21 cellular contexts compared by ENCODE assay signal in genomic region chr1:74236440-74236839, GRCh38. TPM values are rescaled to one million over a fixed set of nuclear protein-coding genes. Genes with fewer than 3 reads are reported as not detected.
DNase-seq lines count a peak whose midpoint lies in the region; ATAC-seq and TF ChIP-seq lines count a peak whose summit lies in the region.
"Had no signal": no experiment of that assay in that cellular context is flagged by ENCODE, and none has a peak within 500 bp of the region (broad histone marks: within the 10 kb centered on the region; RNA-seq: fewer than 3 reads in every experiment).

No MANE protein-coding gene starts in this region.

- H3K36me3 Mint-ChIP-seq in activated naive CD4-positive, alpha-beta T cell treated with anti-CD3 and anti-CD28 coated beads for 36 hours (ENCODE audit: low read depth), result peaks cover 3% of the 10 kb centered on the region
- peaks cover 2% of the 10 kb centered on the region for H3K36me3 Mint-ChIP-seq in T-helper 17 cell (ENCODE audit: low read depth)
- H3K36me3 Mint-ChIP-seq: CD8-positive, alpha-beta T cell had no signal

- ATAC-seq in heart right ventricle, result peak in 3 of 8 donors; percentile 55 to 65 (median 60)
- no peak for ATAC-seq in left cardiac atrium
- ATAC-seq in left ventricle myocardium superior, result peak; percentile 55
- no peak for ATAC-seq in T-helper 17 cell
- ATAC-seq: CD8-positive, alpha-beta T cell; GM12878 had no signal

- peak overlapping the region in 9 of 10 donors; percentile 9 to 50 (median 42) for H3K4me3 ChIP-seq in heart right ventricle
- H3K4me3 ChIP-seq: BLaER1, GM12878, GM23248 had no signal

- peaks cover 0 to 5% (median 0%) of the 10 kb centered on the region in 11 donors for H3K9me3 ChIP-seq in heart right ventricle
- no peaks in the 10 kb centered on the region for H3K9me3 ChIP-seq in T-helper 17 cell (ENCODE audit: control insufficient read depth, low read length, poor library complexity, severe bottlenecking)
- H3K9me3 ChIP-seq: BLaER1 had no signal

- H3K27ac Mint-ChIP-seq in activated naive CD4-positive, alpha-beta T cell treated with anti-CD3 and anti-CD28 coated beads for 36 hours, result no peak overlapping the region
- no peak overlapping the region for H3K27ac Mint-ChIP-seq in T-helper 17 cell
- H3K27ac Mint-ChIP-seq: B cell; CD4-positive, CD25-positive, alpha-beta regulatory T cell; CD8-positive, alpha-beta T cell had no signal

- H3K27ac ChIP-seq in heart right ventricle, result peak overlapping the region; percentile 4 to 79 (median 70)
- H3K27ac ChIP-seq: BLaER1, C4-2B, GM23248 had no signal

- H3K27me3 ChIP-seq in heart right ventricle, result no peaks in the 10 kb centered on the region
- H3K27me3 ChIP-seq: BLaER1 had no signal

- in situ Hi-C loops in SK-MEL-5 (cut with HindIII; ENCODE audit: low pct_unique_long_range_greater_than_20kb, low sequenced_read_pairs), result no loop called here

- WGBS in heart right ventricle, 2 donors, result 47 to 67% methylated on average over 3 of the region's 3 CpGs

- no peak overlapping the region for H3K4me3 Mint-ChIP-seq in activated naive CD4-positive, alpha-beta T cell treated with anti-CD3 and anti-CD28 coated beads for 36 hours
- H3K4me3 Mint-ChIP-seq in T-helper 17 cell, result no peak overlapping the region
- H3K4me3 Mint-ChIP-seq: B cell; CD4-positive, CD25-positive, alpha-beta regulatory T cell; CD8-positive, alpha-beta T cell had no signal

- no peaks in the 10 kb centered on the region for H3K4me1 Mint-ChIP-seq in activated naive CD4-positive, alpha-beta T cell treated with anti-CD3 and anti-CD28 coated beads for 36 hours (ENCODE audit: low read depth)
- H3K4me1 Mint-ChIP-seq in T-helper 17 cell, result no peaks in the 10 kb centered on the region
- H3K4me1 Mint-ChIP-seq: B cell; CD4-positive, CD25-positive, alpha-beta regulatory T cell had no signal

- peaks cover 1% of the 10 kb centered on the region for H3K9me3 Mint-ChIP-seq in activated naive CD4-positive, alpha-beta T cell treated with anti-CD3 and anti-CD28 coated beads for 36 hours
- H3K9me3 Mint-ChIP-seq: CD8-positive, alpha-beta T cell had no signal

- CTCF ChIA-PET in activated naive CD4-positive, alpha-beta T cell treated with anti-CD3 and anti-CD28 coated beads for 36 hours (lab: Charles Lee), result no interaction called here

- no peaks in the 10 kb centered on the region for H3K27me3 Mint-ChIP-seq in activated naive CD4-positive, alpha-beta T cell treated with anti-CD3 and anti-CD28 coated beads for 36 hours (ENCODE audit: low read depth)
- no peaks in the 10 kb centered on the region for H3K27me3 Mint-ChIP-seq in T-helper 17 cell
- H3K27me3 Mint-ChIP-seq: B cell; CD4-positive, CD25-positive, alpha-beta regulatory T cell had no signal

- H3K36me3 ChIP-seq in heart right ventricle, result peaks cover 0 to 15% (median 0%) of the 10 kb centered on the region in 9 donors
- H3K36me3 ChIP-seq: BLaER1 had no signal

- H3K4me1 ChIP-seq in heart right ventricle, result no peaks in the 10 kb centered on the region
- H3K4me1 ChIP-seq: BLaER1 had no signal

- no peak for TF ChIP-seq CTCF in heart right ventricle (IDR thresholded peaks at IDR 0.05)

- DNase-seq in heart right ventricle (no peak), left cardiac atrium (no peak), SK-MEL-5 (ENCODE audit: low read depth, low spot score) (peak; percentile 19), left ventricle myocardium superior (no peak), T-helper 17 cell (no peak)
- no peak for DNase-seq in activated naive CD4-positive, alpha-beta T cell treated with anti-CD3 and anti-CD28 coated beads for 36 hours
- DNase-seq: CD4-positive, CD25-positive, alpha-beta regulatory T cell; CD8-positive, alpha-beta T cell; DMS 273 treated with DMSO at 0.1 percent for 48 hours; DMS79; EL; GDM1; GM23248; H7; HCEC 1CT had no signal

- intact Hi-C loops in heart right ventricle (cut with DNase I), result no loop called here
- intact Hi-C loops in left cardiac atrium (cut with DNase I), result no loop called here
- intact Hi-C loops in left ventricle myocardium superior (cut with micrococcal nuclease), result no loop called here
- intact Hi-C loops in activated naive CD4-positive, alpha-beta T cell treated with anti-CD3 and anti-CD28 coated beads for 36 hours (cut with micrococcal nuclease), result no loop called here

RNA-seq across cellular contexts. Expression of gene TNNI3K, which starts 1.3 kb away (rescaled TPM):
- total RNA-seq in heart right ventricle (100 to 1,000 TPM in 2 of 10 donors, 10 to 100 TPM in 8; 58.1 to 111 (median 95.6) TPM), left cardiac atrium (10 to 100 TPM in 1 of 2 donors, 1 to 10 TPM in 1; 4.8 to 33.0 TPM), left ventricle myocardium superior (93.4 TPM), T-helper 17 cell (under 1 TPM in 1 of 2 donors, not detected in 1; 0.50 TPM)
- 100 to 1,000 TPM in 1 of 2 donors, 10 to 100 TPM in 1; 11.7 to 162 TPM for polyA plus RNA-seq in heart right ventricle
- total RNA-seq in SK-MEL-5 (2014; rRNA removed; shearing (Covaris generic)), result 0.64 and 1.4 TPM in 2 replicates
- polyA plus RNA-seq in SK-MEL-5 (2015; cell fraction: cytosol; rRNA removed), result 0.48 and 0.60 TPM in 2 replicates
- 3.0 and 5.7 TPM in 2 replicates for polyA plus RNA-seq in SK-MEL-5 (2015; cell fraction: nucleus; rRNA removed)
- total RNA-seq in activated naive CD4-positive, alpha-beta T cell treated with anti-CD3 and anti-CD28 coated beads for 36 hours, result under 1 TPM in 1 of 2 experiments, not detected in 1; 0.40 TPM
- total RNA-seq: A172; A673; CD4-positive, CD25-positive, alpha-beta regulatory T cell; GM12878; GM23248; H7 had no signal
- polyA plus RNA-seq: GM23248 had no signal

RNA-seq across cellular contexts. Expression of gene FPGT, which starts 38.4 kb away (rescaled TPM):
- total RNA-seq in heart right ventricle (10 to 100 TPM; 10.4 to 18.7 (median 12.1) TPM), left cardiac atrium (10 to 100 TPM; 11.7 to 12.5 TPM), left ventricle myocardium superior (12.2 TPM), T-helper 17 cell (1 to 10 TPM; 3.2 to 5.2 TPM)
- 10 to 100 TPM in 1 of 2 donors, 1 to 10 TPM in 1; 5.6 to 10.1 TPM for polyA plus RNA-seq in heart right ventricle
- 26.1 and 26.9 TPM in 2 replicates for total RNA-seq in SK-MEL-5 (2014; rRNA removed; shearing (Covaris generic))
- polyA plus RNA-seq in SK-MEL-5 (2015; cell fraction: cytosol; rRNA removed), result 20.1 and 22.4 TPM in 2 replicates
- 27.1 and 38.5 TPM in 2 replicates for polyA plus RNA-seq in SK-MEL-5 (2015; cell fraction: nucleus; rRNA removed)
- 10 to 100 TPM; 11.0 to 13.9 TPM for total RNA-seq in activated naive CD4-positive, alpha-beta T cell treated with anti-CD3 and anti-CD28 coated beads for 36 hours

RNA-seq across cellular contexts. Expression of gene LRRIQ3, which starts 38.5 kb away (rescaled TPM):
- 1 to 10 TPM in 1 of 10 donors, under 1 TPM in 9; 0.11 to 1.1 (median 0.56) TPM for total RNA-seq in heart right ventricle
- polyA plus RNA-seq in heart right ventricle, result under 1 TPM; 0.19 to 0.22 TPM
- total RNA-seq in left cardiac atrium, result under 1 TPM; 0.18 to 0.29 TPM
- 0.55 and 0.59 TPM in 2 replicates for total RNA-seq in SK-MEL-5 (2014; rRNA removed; shearing (Covaris generic))
- 0.57 and 1.1 TPM in 2 replicates for polyA plus RNA-seq in SK-MEL-5 (2015; cell fraction: cytosol; rRNA removed)
- 1.5 and 2.6 TPM in 2 replicates for polyA plus RNA-seq in SK-MEL-5 (2015; cell fraction: nucleus; rRNA removed)
- 0.35 TPM for total RNA-seq in left ventricle myocardium superior
- 1 to 10 TPM; 1.1 to 1.2 TPM for total RNA-seq in activated naive CD4-positive, alpha-beta T cell treated with anti-CD3 and anti-CD28 coated beads for 36 hours
- total RNA-seq in T-helper 17 cell, result under 1 TPM; 0.34 to 0.85 TPM
- total RNA-seq: CD8-positive, alpha-beta T cell had no signal
- polyA plus RNA-seq: GM23248 had no signal
